Comparison of ENCODE assay signal across 14 cellular contexts in the genomic region with DNA sequence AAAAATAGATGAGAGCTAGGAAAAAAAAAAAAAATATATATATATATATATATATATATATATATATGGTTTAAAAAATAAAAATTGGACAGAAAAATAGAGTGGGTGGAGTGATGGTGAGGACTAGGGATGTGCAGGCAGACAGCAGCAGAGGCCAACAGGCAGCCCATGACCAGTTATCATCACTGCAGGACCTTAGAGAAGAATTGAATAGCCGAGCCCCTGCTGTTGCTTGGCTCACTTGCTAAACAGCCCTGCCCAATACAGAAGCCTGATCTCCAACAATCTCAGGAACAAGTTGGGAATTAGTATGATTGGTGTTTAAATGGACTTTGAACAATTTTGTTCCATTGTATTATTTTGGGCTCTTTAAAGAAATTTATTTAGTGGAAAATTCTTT.
DNase-seq lines count a peak whose midpoint lies in the region; ATAC-seq and TF ChIP-seq lines count a peak whose summit lies in the region.
"Had no signal": no experiment of that assay in that cellular context is flagged by ENCODE, and none has a peak within 500 bp of the region (broad histone marks: within the 10 kb centered on the region; RNA-seq: fewer than 3 reads in every experiment).

No MANE protein-coding gene starts in this region.

- CTCF ChIA-PET in WTC11 (lab: Charles Lee) = no interaction called here

- H3K4me1 Mint-ChIP-seq in WTC11 (peaks cover 6% of the 10 kb centered on the region), neural progenitor cell (peaks cover 12% of the 10 kb centered on the region)
- H3K4me1 Mint-ChIP-seq: CD4-positive, alpha-beta memory T cell had no signal

- H3K9me3 Mint-ChIP-seq in WTC11 (no peaks in the 10 kb centered on the region), neural progenitor cell (no peaks in the 10 kb centered on the region)

- H3K27me3 Mint-ChIP-seq in WTC11 (ENCODE audit: low read depth) (no peaks in the 10 kb centered on the region), neural progenitor cell (ENCODE audit: insufficient read depth, low read depth) (no peaks in the 10 kb centered on the region)
- H3K27me3 Mint-ChIP-seq: CD4-positive, alpha-beta memory T cell had no signal

- H3F3A ChIP-seq in neural progenitor cell (ENCODE audit: low read depth) = peaks cover 9% of the 10 kb centered on the region

- H3K4me3 ChIP-seq in neural progenitor cell = no peak overlapping the region

- H3K9me3 ChIP-seq in neural progenitor cell (ENCODE audit: low read depth) = no peaks in the 10 kb centered on the region
- H3K9me3 ChIP-seq: BE2C, Caco-2 had no signal

- H3K4me3 Mint-ChIP-seq in WTC11 (no peak overlapping the region), neural progenitor cell (no peak overlapping the region)
- H3K4me3 Mint-ChIP-seq: CD4-positive, alpha-beta memory T cell had no signal

- H3K36me3 Mint-ChIP-seq in WTC11 (no peaks in the 10 kb centered on the region), neural progenitor cell (no peaks in the 10 kb centered on the region)
- H3K36me3 Mint-ChIP-seq: CD4-positive, alpha-beta memory T cell had no signal

- no peak overlapping the region for H2AFZ ChIP-seq in neural progenitor cell (replicated peaks)

- no peak overlapping the region for H3K9ac ChIP-seq in neural progenitor cell

- peaks cover 13% of the 10 kb centered on the region for H3K4me1 ChIP-seq in neural progenitor cell
- H3K4me1 ChIP-seq: BE2C, Caco-2 had no signal

- peak overlapping the region; percentile 35 for H3K4me2 ChIP-seq in neural progenitor cell

- H4K20me1 ChIP-seq in neural progenitor cell (ENCODE audit: low read depth) = no peaks in the 10 kb centered on the region

- in situ Hi-C loops in ACHN (cut with HindIII; ENCODE audit: low pct_ligation_motif_present, low pct_unique_long_range_greater_than_20kb, low sequenced_read_pairs) = no loop called here

- POLR2A ChIA-PET in WTC11 (lab: Charles Lee) = no interaction called here

- ATAC-seq in WTC11 = peak; percentile 65; the same call in 1 of the 2 replicates
- ATAC-seq in GM18519 (IDR thresholded peaks at IDR 0.05; ENCODE audit: low FRiP score, unreplicated experiment) = no peak
- ATAC-seq: HCT116 had no signal

- H3K27ac ChIP-seq in neural progenitor cell = no peak overlapping the region
- H3K27ac ChIP-seq: C4-2B had no signal

- DNase-seq in D341Med (ENCODE audit: low spot score) = peak; percentile 15
- peak; percentile 84 for DNase-seq in NCI-H146 treated with DMSO at 0.1 percent for 48 hours (lab: John Stamatoyannopoulos, UW; ENCODE audit: unreplicated experiment)
- DNase-seq in WTC11 (ENCODE audit: low spot score) = no peak
- DNase-seq in neural progenitor cell (ENCODE audit: low spot score) = peak; percentile 5
- no peak for DNase-seq in ACHN
- DNase-seq in T-helper 9 cell = no peak
- DNase-seq: BE2C; Caco-2; CD4-positive, alpha-beta memory T cell; DMS53; GF-D8 had no signal

- TF ChIP-seq CTCF in WTC11 (IDR thresholded peaks at IDR 0.05) (no peak), neural progenitor cell (IDR thresholded peaks at IDR 0.05) (no peak)

- H3K27ac Mint-ChIP-seq in WTC11 (no peak overlapping the region), neural progenitor cell (no peak overlapping the region)
- H3K27ac Mint-ChIP-seq: CD4-positive, alpha-beta memory T cell had no signal

- H3K79me2 ChIP-seq in neural progenitor cell (ENCODE audit: low read depth) = no peaks in the 10 kb centered on the region

- H3K27me3 ChIP-seq in neural progenitor cell = no peaks in the 10 kb centered on the region
- H3K27me3 ChIP-seq: BE2C had no signal

- no peaks in the 10 kb centered on the region for H3K36me3 ChIP-seq in neural progenitor cell
- H3K36me3 ChIP-seq: BE2C had no signal

TF ChIP-seq in WTC11, 78 proteins besides CTCF, POLR2A, EP300 and RAD21:
- TF ChIP-seq SMAD4 (CRISPR knock-in tag; IDR thresholded peaks at IDR 0.05) (no peak), ZNF396 (CRISPR knock-in tag; IDR thresholded peaks at IDR 0.05; ENCODE audit: borderline replicate concordance) (no peak), NR1H2 (CRISPR knock-in tag; IDR thresholded peaks at IDR 0.05) (no peak), IRF2 (CRISPR knock-in tag; IDR thresholded peaks at IDR 0.05; ENCODE audit: borderline replicate concordance, low read depth) (no peak), E2F5 (CRISPR knock-in tag; IDR thresholded peaks at IDR 0.05) (no peak), RORB (CRISPR knock-in tag; IDR thresholded peaks at IDR 0.05) (no peak), TEAD4 (CRISPR knock-in tag; IDR thresholded peaks at IDR 0.05) (no peak), ZNF232 (CRISPR knock-in tag; IDR thresholded peaks at IDR 0.05) (no peak), ZMAT4 (CRISPR knock-in tag; IDR thresholded peaks at IDR 0.05) (no peak), ESRRA (CRISPR knock-in tag; IDR thresholded peaks at IDR 0.05; ENCODE audit: borderline replicate concordance) (no peak)
- TF ChIP-seq, protein P1, sequence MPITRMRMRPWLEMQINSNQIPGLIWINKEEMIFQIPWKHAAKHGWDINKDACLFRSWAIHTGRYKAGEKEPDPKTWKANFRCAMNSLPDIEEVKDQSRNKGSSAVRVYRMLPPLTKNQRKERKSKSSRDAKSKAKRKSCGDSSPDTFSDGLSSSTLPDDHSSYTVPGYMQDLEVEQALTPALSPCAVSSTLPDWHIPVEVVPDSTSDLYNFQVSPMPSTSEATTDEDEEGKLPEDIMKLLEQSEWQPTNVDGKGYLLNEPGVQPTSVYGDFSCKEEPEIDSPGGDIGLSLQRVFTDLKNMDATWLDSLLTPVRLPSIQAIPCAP (CRISPR knock-in tag; IDR thresholded peaks at IDR 0.05) = no peak
- TF ChIP-seq, protein P2, sequence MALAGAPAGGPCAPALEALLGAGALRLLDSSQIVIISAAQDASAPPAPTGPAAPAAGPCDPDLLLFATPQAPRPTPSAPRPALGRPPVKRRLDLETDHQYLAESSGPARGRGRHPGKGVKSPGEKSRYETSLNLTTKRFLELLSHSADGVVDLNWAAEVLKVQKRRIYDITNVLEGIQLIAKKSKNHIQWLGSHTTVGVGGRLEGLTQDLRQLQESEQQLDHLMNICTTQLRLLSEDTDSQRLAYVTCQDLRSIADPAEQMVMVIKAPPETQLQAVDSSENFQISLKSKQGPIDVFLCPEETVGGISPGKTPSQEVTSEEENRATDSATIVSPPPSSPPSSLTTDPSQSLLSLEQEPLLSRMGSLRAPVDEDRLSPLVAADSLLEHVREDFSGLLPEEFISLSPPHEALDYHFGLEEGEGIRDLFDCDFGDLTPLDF (CRISPR knock-in tag; IDR thresholded peaks at IDR 0.05) = no peak

Comparison
In these comparisons a context has a peak if more than half of its experiments do, and no peak if none do; other contexts are left out.
1. DNase-seq: peak in D341Med (single experiment), NCI-H146 treated with DMSO at 0.1 percent for 48 hours (single experiment) and neural progenitor cell (single experiment); none in WTC11 (single experiment), ACHN (single experiment) and T-helper 9 cell (single experiment).